Comparison of ENCODE assay signal across 8 cellular contexts in the genomic region with DNA sequence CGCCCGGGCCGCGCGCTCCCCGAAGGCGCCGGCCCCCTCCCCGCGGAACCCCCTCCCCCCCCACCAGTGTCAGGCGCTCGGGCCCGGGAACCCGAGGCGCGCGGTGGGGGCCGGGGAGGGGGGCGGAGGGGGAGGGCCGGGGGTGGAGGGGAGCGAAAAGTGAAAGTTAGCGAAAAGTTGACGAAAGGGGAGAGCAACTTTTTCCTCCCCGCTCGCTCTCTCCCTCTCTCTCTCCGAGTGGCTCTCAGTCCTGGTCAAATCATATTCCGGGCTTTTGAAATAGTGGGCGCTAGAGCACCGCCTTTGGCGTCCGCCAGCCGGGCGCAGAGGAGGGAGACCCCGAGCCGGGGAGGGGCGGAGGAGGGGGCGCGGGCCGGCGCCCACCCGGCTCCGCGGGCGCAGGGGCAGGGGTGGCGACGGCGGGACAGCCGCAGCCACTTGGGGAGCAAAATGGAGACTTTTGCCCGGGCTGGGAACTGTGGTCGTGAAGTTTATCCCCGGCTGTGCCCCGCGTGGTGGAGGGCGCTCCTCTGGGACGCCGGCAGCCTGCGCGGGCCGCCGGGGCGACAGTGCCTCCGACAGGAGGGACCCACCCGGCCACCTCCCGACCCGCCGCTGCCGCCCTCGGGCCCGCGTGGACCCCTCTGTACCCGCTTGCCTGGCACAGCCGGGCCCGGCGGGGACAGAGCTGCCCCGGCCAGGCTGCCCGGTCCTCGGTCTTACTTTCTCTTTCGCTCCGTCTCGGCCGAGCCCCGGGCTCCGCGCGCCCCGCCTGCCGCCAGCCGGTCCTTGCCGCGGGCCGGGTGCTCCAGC. TPM values are rescaled to one million over a fixed set of nuclear protein-coding genes. Genes with fewer than 3 reads are reported as not detected.
DNase-seq lines count a peak whose midpoint lies in the region; ATAC-seq and TF ChIP-seq lines count a peak whose summit lies in the region.

No MANE protein-coding gene starts in this region.

- no peak for TF ChIP-seq CTCF in GM20000 (IDR thresholded peaks at IDR 0.05; ENCODE audit: extremely low read depth, missing control alignments)
- peak; percentile 69 for TF ChIP-seq CTCF in osteocyte (IDR thresholded peaks at IDR 0.05)

- peaks cover 6% of the 10 kb centered on the region for H3K27me3 Mint-ChIP-seq in activated T-cell treated with anti-CD3 and anti-CD28 coated beads, Interleukin-2, amount 50 U/mL, for 72 hours (ENCODE audit: low read depth)
- peaks cover 6% of the 10 kb centered on the region for H3K27me3 Mint-ChIP-seq in osteocyte (ENCODE audit: unreplicated experiment)

- H3K4me1 Mint-ChIP-seq in activated T-cell treated with anti-CD3 and anti-CD28 coated beads, Interleukin-2, amount 50 U/mL, for 72 hours (ENCODE audit: low read depth): no peaks in the 10 kb centered on the region
- peaks cover 2% of the 10 kb centered on the region for H3K4me1 Mint-ChIP-seq in osteocyte (ENCODE audit: unreplicated experiment)

- H3K36me3 Mint-ChIP-seq in activated T-cell treated with anti-CD3 and anti-CD28 coated beads, Interleukin-2, amount 50 U/mL, for 72 hours (ENCODE audit: insufficient read depth in 2 of 2): peaks cover 0 to 2% of the 10 kb centered on the region in 2 donors
- no peaks in the 10 kb centered on the region for H3K36me3 Mint-ChIP-seq in osteocyte (ENCODE audit: unreplicated experiment)

- H3K4me3 Mint-ChIP-seq in activated T-cell treated with anti-CD3 and anti-CD28 coated beads, Interleukin-2, amount 50 U/mL, for 72 hours: peak overlapping the region; percentile 66 to 75
- H3K4me3 Mint-ChIP-seq in osteocyte (ENCODE audit: unreplicated experiment): peak overlapping the region; percentile 74

- no peaks in the 10 kb centered on the region for H3K9me3 Mint-ChIP-seq in activated T-cell treated with anti-CD3 and anti-CD28 coated beads, Interleukin-2, amount 50 U/mL, for 72 hours
- H3K9me3 Mint-ChIP-seq in osteocyte (ENCODE audit: unreplicated experiment): no peaks in the 10 kb centered on the region

- intact Hi-C loops in Right ventricle myocardium superior (cut with DNase I): loop anchor here (5.0 to 10.0 kb wide), 2 partner anchors 215 to 283 kb away; no protein-coding TSS in a partner anchor

- DNase-seq in 8988T (peak; percentile 87), GM20000 (ENCODE audit: low spot score) (peak; percentile 65), Right ventricle myocardium superior (peak; percentile 60), osteocyte (ENCODE audit: extremely low spot score, unreplicated experiment) (no peak), NCI-H446 (lab: John Stamatoyannopoulos, UW) (no peak)
- DNase-seq in activated T-cell treated with anti-CD3 and anti-CD28 coated beads, Interleukin-2, amount 50 U/mL, for 72 hours: peak; percentile 18 to 27

- ATAC-seq in activated T-cell treated with anti-CD3 and anti-CD28 coated beads, Interleukin-2, amount 50 U/mL, for 72 hours (replicated peaks in 1 of 2): peak; percentile 47 to 49
- ATAC-seq in Right ventricle myocardium superior (ENCODE audit: poor library complexity) (peak; percentile 23), HG02759 (IDR thresholded peaks at IDR 0.05; ENCODE audit: unreplicated experiment) (no peak), GM21576 (IDR thresholded peaks at IDR 0.05; ENCODE audit: unreplicated experiment) (no peak)

- no peak overlapping the region for H3K27ac Mint-ChIP-seq in activated T-cell treated with anti-CD3 and anti-CD28 coated beads, Interleukin-2, amount 50 U/mL, for 72 hours
- H3K27ac Mint-ChIP-seq in osteocyte (ENCODE audit: unreplicated experiment): no peak overlapping the region

RNA-seq across cellular contexts. Expression of gene PRDM16, which starts 0.7 kb away (rescaled TPM):
- 1 to 10 TPM in 1 of 2 donors, under 1 TPM in 1; 0.77 to 1.7 TPM for total RNA-seq in activated T-cell treated with anti-CD3 and anti-CD28 coated beads, Interleukin-2, amount 50 U/mL, for 72 hours
- total RNA-seq in Right ventricle myocardium superior: 14.2 TPM
- 7.1 and 7.4 TPM in 2 replicates for total RNA-seq in osteocyte

RNA-seq across cellular contexts. Expression of gene ACTRT2, which starts 48.4 kb away (rescaled TPM):
- total RNA-seq in activated T-cell treated with anti-CD3 and anti-CD28 coated beads, Interleukin-2, amount 50 U/mL, for 72 hours: not detected
- not detected for total RNA-seq in Right ventricle myocardium superior
- total RNA-seq in osteocyte: not detected in 2 replicates

Comparison
In these comparisons a context has a peak if more than half of its experiments do, and no peak if none do; other contexts are left out.
1. DNase-seq: peak in 8988T (single experiment), GM20000 (single experiment), activated T-cell treated with anti-CD3 and anti-CD28 coated beads, Interleukin-2, amount 50 U/mL, for 72 hours (2 of 2) and Right ventricle myocardium superior (single experiment); none in osteocyte (single experiment) and NCI-H446 (0 of 2).
2. ATAC-seq: peak in activated T-cell treated with anti-CD3 and anti-CD28 coated beads, Interleukin-2, amount 50 U/mL, for 72 hours (2 of 2) and Right ventricle myocardium superior (single experiment); none in HG02759 (single experiment) and GM21576 (single experiment).